ENCODE assay signal across 1 cellular context in genomic region chr11:46238078-46238966, GRCh38.
TF ChIP-seq lines count a peak whose summit lies in the region.

No MANE protein-coding gene starts in this region.

TF ChIP-seq in K562, 482 proteins besides CTCF, POLR2A, EP300 and RAD21 (continued from another document and continues in another):
- TF ChIP-seq MGA (IDR thresholded peaks at IDR 0.05) (no peak), ZNF586 (CRISPR knock-in tag; conservative IDR thresholded peaks at IDR 0.05) (no peak), PYGO2 (tag; IDR thresholded peaks at IDR 0.05) (no peak), ZBTB7A (IDR thresholded peaks at IDR 0.05; ENCODE audit: borderline replicate concordance, control insufficient read depth, low read depth, low read length) (peak; percentile 61; the same call in 1 of the 2 replicates), E2F1 (CRISPR knock-in tag; IDR thresholded peaks at IDR 0.05) (no peak), PHF8 (IDR thresholded peaks at IDR 0.05; ENCODE audit: borderline replicate concordance, low read length) (peak; percentile 40; the same call in 1 of the 2 replicates), ZNF77 (CRISPR knock-in tag; IDR thresholded peaks at IDR 0.05) (no peak), FOXM1 (IDR thresholded peaks at IDR 0.05; ENCODE audit: low read depth) (no peak), FOXM1 (CRISPR knock-in tag; IDR thresholded peaks at IDR 0.05; ENCODE audit: low read depth) (no peak), CTBP1 (IDR thresholded peaks at IDR 0.05; ENCODE audit: borderline replicate concordance) (peak; percentile 11; the same call in 1 of the 2 replicates), ZNF778 (CRISPR knock-in tag; IDR thresholded peaks at IDR 0.05) (no peak), SP1 (CRISPR knock-in tag; IDR thresholded peaks at IDR 0.05) (no peak; the same call in 1 of the 2 replicates), EP400 (IDR thresholded peaks at IDR 0.05) (no peak), TRIM28 (IDR thresholded peaks at IDR 0.05) (no peak), ELF2 (CRISPR knock-in tag; IDR thresholded peaks at IDR 0.05) (no peak), ZNF384 (IDR thresholded peaks at IDR 0.05; ENCODE audit: low read depth, low read length) (no peak), ZNF408 (CRISPR knock-in tag; IDR thresholded peaks at IDR 0.05; ENCODE audit: low read depth) (no peak), ZNF589 (CRISPR knock-in tag; IDR thresholded peaks at IDR 0.05; ENCODE audit: low read depth) (peak; percentile 54; the same call in 1 of the 2 replicates), STAT5B (CRISPR knock-in tag; IDR thresholded peaks at IDR 0.05) (no peak), OTX1 (CRISPR knock-in tag; IDR thresholded peaks at IDR 0.05) (no peak), GTF2F1 (IDR thresholded peaks at IDR 0.05; ENCODE audit: low read depth, low read length) (no peak), ATF6 (CRISPR knock-in tag; IDR thresholded peaks at IDR 0.05) (no peak), KLF13 (tag; IDR thresholded peaks at IDR 0.05; ENCODE audit: borderline replicate concordance, low read depth) (no peak), ZNF561 (CRISPR knock-in tag; conservative IDR thresholded peaks at IDR 0.05) (no peak), NR2C2 (CRISPR knock-in tag; IDR thresholded peaks at IDR 0.05) (no peak), NR2C2 (tag; IDR thresholded peaks at IDR 0.05) (0 out of 2 replicates have a peak, but pooled peaks have one; percentile 4), ZSCAN32 (CRISPR knock-in tag; IDR thresholded peaks at IDR 0.05) (no peak), PCBP2 (IDR thresholded peaks at IDR 0.05; ENCODE audit: low read depth, low read length, poor library complexity, severe bottlenecking) (no peak), SIRT6 (IDR thresholded peaks at IDR 0.05; ENCODE audit: low read depth, low read length) (no peak), ATF3 (IDR thresholded peaks at IDR 0.05) (no peak), ATF3 (CRISPR knock-in tag; conservative IDR thresholded peaks at IDR 0.05) (no peak), HDAC3 (IDR thresholded peaks at IDR 0.05; ENCODE audit: borderline replicate concordance, partially characterized antibody) (no peak), ZNF707 (CRISPR knock-in tag; conservative IDR thresholded peaks at IDR 0.05) (0 out of 2 replicates have a peak, but pooled peaks have one; percentile 35), ETV6 (IDR thresholded peaks at IDR 0.05; ENCODE audit: borderline replicate concordance in 1 of 2, low read depth in 2 of 2, low read length in 1 of 2) (no peak; a peak in 1 of 4 replicates), ETV6 (CRISPR knock-in tag; IDR thresholded peaks at IDR 0.05; ENCODE audit: borderline replicate concordance) (no peak), ZFX (CRISPR knock-in tag; IDR thresholded peaks at IDR 0.05) (peak; percentile 78), SMAD3 (CRISPR knock-in tag; conservative IDR thresholded peaks at IDR 0.05) (no peak), HNRNPUL1 (IDR thresholded peaks at IDR 0.05; ENCODE audit: low read length) (no peak), SIN3A (IDR thresholded peaks at IDR 0.05; ENCODE audit: borderline replicate concordance in 2 of 2, control insufficient read depth in 1 of 2, low read depth in 2 of 2, low read length in 2 of 2) (0 out of 4 replicates have a peak, but pooled peaks of 1 of the 2 experiments have one; percentile 18), BHLHE40 (IDR thresholded peaks at IDR 0.05; ENCODE audit: low read length) (peak; percentile 98), NR3C1 (CRISPR knock-in tag; IDR thresholded peaks at IDR 0.05) (peak; percentile 56; the same call in 1 of the 2 replicates), CHD2 (IDR thresholded peaks at IDR 0.05; ENCODE audit: low read depth, low read length) (no peak), THAP12 (CRISPR knock-in tag; IDR thresholded peaks at IDR 0.05) (peak; percentile 80), ZNF518B (CRISPR knock-in tag; IDR thresholded peaks at IDR 0.05) (no peak), EZH2 (IDR thresholded peaks at IDR 0.05; ENCODE audit: borderline replicate concordance, low read depth, low read length) (no peak), RFX1 (IDR thresholded peaks at IDR 0.05) (no peak), KAT2B (IDR thresholded peaks at IDR 0.05; ENCODE audit: low read depth, low read length) (no peak), GABPB2 (CRISPR knock-in tag; conservative IDR thresholded peaks at IDR 0.05) (no peak)
